Comparison of ENCODE assay signal across 8 cellular contexts in the genomic region with DNA sequence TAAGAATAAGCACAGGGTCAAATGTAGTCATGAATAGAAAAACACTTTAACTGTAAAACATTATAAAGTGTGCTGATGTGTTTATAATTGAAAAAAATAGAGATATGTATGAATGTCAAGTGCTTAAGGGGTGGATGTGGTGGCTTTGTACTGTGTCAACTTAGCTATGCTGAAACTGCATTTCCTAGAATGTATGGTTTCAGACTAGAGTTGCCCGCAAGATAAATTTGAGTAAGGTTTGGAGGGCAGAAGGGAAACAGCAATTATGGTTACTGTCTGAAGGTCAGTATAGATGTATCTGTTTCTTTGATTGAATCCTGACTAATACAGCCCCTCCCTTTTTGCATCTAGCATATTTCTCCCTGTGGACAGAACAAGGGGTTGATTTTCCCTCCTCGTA.
"Had no signal": no experiment of that assay in that cellular context is flagged by ENCODE, and none has a peak within 500 bp of the region (broad histone marks: within the 10 kb centered on the region; RNA-seq: fewer than 3 reads in every experiment).

No MANE protein-coding gene starts in this region.

- H3K9ac ChIP-seq: GM23248 had no signal

- H3K4me3 Mint-ChIP-seq: H9, HFFc6 had no signal

- H3K9me3 ChIP-seq: HAP-1 had no signal

- H3K27ac ChIP-seq: GM23248 had no signal

- H3K27ac Mint-ChIP-seq: H9, HFFc6 had no signal

- H3K36me3 ChIP-seq: HAP-1 had no signal

- H2AFZ ChIP-seq: GM23248 had no signal

- DNase-seq: GM23248, GOT3, H7, H9, HCEC 1CT, HFFc6 had no signal

- H3K4me3 ChIP-seq: GM23248, HAP-1 had no signal

- H3K4me1 ChIP-seq: HAP-1 had no signal

- ATAC-seq: HCT116 had no signal
